ENCODE assay signal across 8 cellular contexts in the genomic region with DNA sequence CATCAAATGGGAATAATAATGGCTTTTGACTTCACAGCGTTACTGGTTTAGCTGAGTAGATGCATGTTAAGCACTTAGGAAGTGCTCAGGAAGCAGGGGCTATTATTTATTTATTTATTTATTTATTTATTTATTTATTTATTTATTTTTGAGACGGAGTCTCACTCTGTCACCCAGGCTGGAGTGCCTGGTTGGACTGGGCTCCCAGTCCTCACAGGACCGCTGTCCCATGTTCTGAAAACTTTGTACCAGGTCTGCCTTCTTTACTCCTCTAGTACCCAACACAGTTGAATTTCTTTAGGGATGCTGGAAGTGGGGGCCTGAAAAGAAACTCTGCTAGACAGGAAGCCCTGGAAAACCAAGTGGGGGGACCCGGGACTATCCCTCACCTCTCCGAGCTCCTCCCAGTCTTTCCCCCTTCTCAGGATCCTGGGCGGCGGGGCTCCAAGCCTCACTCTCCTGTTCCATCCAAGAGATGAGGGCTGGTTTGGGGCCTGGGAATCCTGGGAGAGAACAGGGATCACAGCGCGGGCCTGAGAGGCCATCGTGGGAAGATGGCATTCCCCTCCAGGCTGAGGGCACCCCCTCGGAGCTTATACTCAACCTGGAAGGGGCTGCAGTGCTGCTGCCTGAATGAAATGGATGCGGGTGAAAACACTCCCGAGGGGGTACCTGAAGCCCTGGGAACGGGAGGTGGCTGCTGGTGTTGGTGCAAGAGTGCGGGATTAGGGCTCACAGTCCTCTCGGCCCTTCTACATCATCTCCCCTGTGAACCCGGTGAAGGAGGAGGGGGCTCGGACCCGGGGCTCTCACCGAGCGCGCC. TPM values are rescaled to one million over a fixed set of nuclear protein-coding genes. Genes with fewer than 3 reads are reported as not detected.
DNase-seq lines count a peak whose midpoint lies in the region; ATAC-seq and TF ChIP-seq lines count a peak whose summit lies in the region.

No MANE protein-coding gene starts in this region.

- in situ Hi-C loops in Panc1 (cut with HindIII; ENCODE audit: low pct_unique_long_range_greater_than_20kb, low sequenced_read_pairs) = no loop called here

- peaks cover 12% of the 10 kb centered on the region for H3K4me1 Mint-ChIP-seq in endodermal cell

- H3K9me3 ChIP-seq in Panc1 (ENCODE audit: control insufficient read depth, insufficient read depth, low read depth, low read length) (no peaks in the 10 kb centered on the region), endodermal cell (ENCODE audit: control insufficient read depth, low read length) (no peaks in the 10 kb centered on the region), mononuclear cell (ENCODE audit: low read depth, low read length) (no peaks in the 10 kb centered on the region)

- peak overlapping the region; percentile 76 for H3K4me3 Mint-ChIP-seq in endodermal cell

- H3K36me3 Mint-ChIP-seq in endodermal cell (ENCODE audit: low read depth) = peaks cover 3% of the 10 kb centered on the region

- no TSS peak for BruUV-seq in Panc1 (replicated peaks; lab: Mats Ljungman, UMichigan)

- ATAC-seq in Panc1 (peak; percentile 1; the same call in 1 of the 2 replicates), GM19455 (IDR thresholded peaks at IDR 0.05; ENCODE audit: unreplicated experiment) (no peak), GM21526 (IDR thresholded peaks at IDR 0.05; ENCODE audit: low FRiP score, unreplicated experiment) (no peak)

- H3K27ac Mint-ChIP-seq in endodermal cell = peak overlapping the region; percentile 92

- intact Hi-C loops in Panc1 (cut with micrococcal nuclease; ENCODE audit: unreplicated experiment) = no loop called here

- H3K4me3 ChIP-seq in Panc1 (ENCODE audit: low read depth in 2 of 2, low read length in 2 of 2) (peak overlapping the region; percentile 66 to 89), endodermal cell (ENCODE audit: low read length) (peak overlapping the region; percentile 88), mononuclear cell (ENCODE audit: low read length) (peak overlapping the region; percentile 97)

- no peaks in the 10 kb centered on the region for H3K27me3 ChIP-seq in Panc1 (ENCODE audit: control insufficient read depth, insufficient read depth, low read length)
- no peaks in the 10 kb centered on the region for H3K27me3 ChIP-seq in endodermal cell (ENCODE audit: control insufficient read depth, insufficient read depth, low read length, poor library complexity, severe bottlenecking)
- H3K27me3 ChIP-seq in mononuclear cell (ENCODE audit: insufficient read depth, low read length) = no peaks in the 10 kb centered on the region

- POLR2A ChIA-PET in Panc1 (lab: Charles Lee) = interaction anchor here (1.4 kb wide), 1 partner anchor 12 kb away, joined by 4 read pairs; a partner anchor contains a TSS

- no peaks in the 10 kb centered on the region for H3K36me3 ChIP-seq in Panc1 (ENCODE audit: control insufficient read depth, insufficient read depth, low read length)
- no peaks in the 10 kb centered on the region for H3K36me3 ChIP-seq in endodermal cell (ENCODE audit: control insufficient read depth, insufficient read depth, low read length)

- WGBS in endodermal cell (ENCODE audit: insufficient coverage in 1 of 2, insufficient read length in 1 of 2), 2 experiments = 1 to 24% methylated on average over 12 to 22 of the region's 22 CpGs

- peak overlapping the region; percentile 50 for H3K9ac ChIP-seq in endodermal cell (ENCODE audit: extremely low read depth, low read length, poor library complexity, severe bottlenecking)

- H3K9me3 Mint-ChIP-seq in endodermal cell = no peaks in the 10 kb centered on the region

- peak overlapping the region; percentile 94 for H3K27ac ChIP-seq in Panc1 (ENCODE audit: low read length)
- H3K27ac ChIP-seq in endodermal cell (ENCODE audit: low read depth, low read length) = peak overlapping the region; percentile 72

- DNase-seq in NCI-H524 (lab: John Stamatoyannopoulos, UW) (peak; percentile 18 to 48), NCI-H524 treated with DMSO at 0.1 percent for 48 hours (lab: John Stamatoyannopoulos, UW) (no peak), Panc1 (ENCODE audit: low read depth, low spot score) (no peak), endodermal cell (peak; percentile 76), LoVo (ENCODE audit: low spot score) (no peak)

- CTCF ChIA-PET in Panc1 (lab: Charles Lee) = interaction anchor here (1.2 kb wide), 1 partner anchor 67 kb away, joined by 4 read pairs; no protein-coding TSS in a partner anchor

- TF ChIP-seq CTCF in Panc1 (IDR thresholded peaks at IDR 0.05) = no peak
- TF ChIP-seq CTCF in endodermal cell (conservative IDR thresholded peaks at IDR 0.05) = no peak

- H3K4me1 ChIP-seq in Panc1 (ENCODE audit: control insufficient read depth, insufficient read depth, low read length) (peaks cover 9% of the 10 kb centered on the region), endodermal cell (ENCODE audit: control insufficient read depth, insufficient read depth, low read length) (peaks cover 6% of the 10 kb centered on the region), mononuclear cell (ENCODE audit: insufficient read depth, low read length) (peaks cover 44% of the 10 kb centered on the region)

- peaks cover 8% of the 10 kb centered on the region for H3K27me3 Mint-ChIP-seq in endodermal cell (ENCODE audit: insufficient read depth)

RNA-seq across cellular contexts. Expression of a gene that starts 0.7 kb away (rescaled TPM):
- 7.7 TPM for total RNA-seq in Panc1 (2021; ENCODE audit: unreplicated experiment)
- polyA plus RNA-seq in Panc1 (2012; ENCODE audit: insufficient read length) = 9.9 TPM
- 1 to 10 TPM; 6.4 to 7.5 TPM for total RNA-seq in endodermal cell
- polyA plus RNA-seq in endodermal cell (2013, experiment 1 of 2) = 9.6 TPM
- 9.1 TPM for polyA plus RNA-seq in endodermal cell (2013, experiment 2 of 2)
- total RNA-seq in mononuclear cell = 9.4 TPM

RNA-seq across cellular contexts. Expression of a gene that starts 12.7 kb away (rescaled TPM):
- total RNA-seq in Panc1 (2021; ENCODE audit: unreplicated experiment) = 16.7 TPM
- polyA plus RNA-seq in Panc1 (2012; ENCODE audit: insufficient read length) = 12.4 TPM
- 10 to 100 TPM; 19.0 TPM for total RNA-seq in endodermal cell
- 13.7 TPM for polyA plus RNA-seq in endodermal cell (2013, experiment 1 of 2)
- 12.5 TPM for polyA plus RNA-seq in endodermal cell (2013, experiment 2 of 2)
- 10.5 TPM for total RNA-seq in mononuclear cell

RNA-seq across cellular contexts. Expression of a gene that starts 14.7 kb away (rescaled TPM):
- total RNA-seq in Panc1 (2021; ENCODE audit: unreplicated experiment) = 6.2 TPM
- polyA plus RNA-seq in Panc1 (2012; ENCODE audit: insufficient read length) = 5.0 TPM
- total RNA-seq in endodermal cell = 10 to 100 TPM; 22.5 to 24.0 TPM
- 14.3 TPM for polyA plus RNA-seq in endodermal cell (2013, experiment 1 of 2)
- polyA plus RNA-seq in endodermal cell (2013, experiment 2 of 2) = 13.2 TPM
- 2.6 TPM for total RNA-seq in mononuclear cell

RNA-seq across cellular contexts. Expression of a gene that starts 36.2 kb away (rescaled TPM):
- total RNA-seq in Panc1 (2021; ENCODE audit: unreplicated experiment) = 10.9 TPM
- polyA plus RNA-seq in Panc1 (2012; ENCODE audit: insufficient read length) = 7.3 TPM
- total RNA-seq in endodermal cell = 10 to 100 TPM; 15.5 to 17.1 TPM
- polyA plus RNA-seq in endodermal cell (2013, experiment 1 of 2) = 6.7 TPM
- polyA plus RNA-seq in endodermal cell (2013, experiment 2 of 2) = 6.6 TPM
- 6.0 TPM for total RNA-seq in mononuclear cell

RNA-seq across cellular contexts. Expression of a gene that starts 39.4 kb away (rescaled TPM):
- total RNA-seq in Panc1 (2021; ENCODE audit: unreplicated experiment) (16.5 TPM), endodermal cell (10 to 100 TPM; 13.0 to 15.8 TPM), mononuclear cell (14.9 TPM)
- polyA plus RNA-seq in Panc1 (2012; ENCODE audit: insufficient read length) = 8.9 TPM
- 16.6 TPM for polyA plus RNA-seq in endodermal cell (2013, experiment 1 of 2)
- polyA plus RNA-seq in endodermal cell (2013, experiment 2 of 2) = 14.7 TPM

Comparison
In these comparisons a context has a peak if more than half of its experiments do, and no peak if none do; other contexts are left out.
1. DNase-seq: peak in NCI-H524 (2 of 2) and endodermal cell (single experiment); none in NCI-H524 treated with DMSO at 0.1 percent for 48 hours (single experiment), Panc1 (single experiment) and LoVo (single experiment).
2. Peak in every context shown above with its lines, with median percentiles within 50 percentile points of each other: H3K4me3 ChIP-seq.